25 cellular contexts compared by ENCODE assay signal in the genomic region with DNA sequence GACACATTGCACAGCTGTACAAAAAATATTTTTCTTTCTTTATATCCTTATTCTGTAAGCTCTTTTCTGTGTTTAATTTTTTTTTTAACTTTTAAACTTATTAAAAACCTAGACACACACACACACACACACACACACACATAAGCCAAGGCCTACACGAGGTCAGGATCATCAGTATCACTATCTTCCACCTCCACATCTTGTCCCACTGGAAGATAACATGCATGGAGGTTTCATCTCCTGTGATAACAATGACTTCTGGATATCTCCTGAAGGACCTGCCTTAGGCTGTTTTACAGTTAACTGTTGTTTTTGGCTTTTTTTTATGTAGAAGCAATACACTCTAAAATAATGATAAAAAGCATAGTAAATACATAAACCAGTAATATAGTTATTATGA.
"Had no signal": no experiment of that assay in that cellular context is flagged by ENCODE, and none has a peak within 500 bp of the region (broad histone marks: within the 10 kb centered on the region; RNA-seq: fewer than 3 reads in every experiment).

No MANE protein-coding gene starts in this region.

- H3K9ac ChIP-seq: neural progenitor cell had no signal

- H3K36me3 ChIP-seq: ovary, uterus had no signal

- H3K4me3 ChIP-seq: left lung, lower lobe of right lung, neural progenitor cell, ovary, right atrium auricular region, right lobe of liver, smooth muscle cell, tibial nerve, uterus had no signal

- DNase-seq: hypothalamus; immature natural killer cell; kidney; left colon; left lung; lower lobe of right lung; mammary epithelial cell; naive B cell; natural killer cell; nephron progenitor cell; ovary; right lobe of liver; stimulated activated CD4-positive, alpha-beta T cell treated with anti-CD3 and anti-CD28 coated beads, Interleukin-1b, Interleukin-23, amount 100 ng/mL, for 48 hours; stimulated activated CD4-positive, alpha-beta T cell treated with anti-CD3 and anti-CD28 coated beads, Interleukin-2, amount 100 ng/mL, for 48 hours; stimulated activated CD4-positive, alpha-beta T cell treated with anti-CD3 and anti-CD28 coated beads, Interleukin-4, amount 100 ng/mL, for 4 hours; stimulated activated CD8-positive, alpha-beta memory T cell treated with anti-CD3 and anti-CD28 coated beads, Interleukin-4, amount 100 ng/mL, for 48 hours; stimulated activated naive CD4-positive, alpha-beta T cell treated with Interleukin-2 at 50 U/mL for 16 hours; stimulated activated naive CD8-positive, alpha-beta T cell treated with anti-CD3 and anti-CD28 coated beads, Interleukin-15, amount 100 ng/mL, for 72 hours; substantia nigra; uterus had no signal

- H3K4me1 ChIP-seq: neural progenitor cell, right lobe of liver had no signal

- H3K27me3 ChIP-seq: left lung, neural progenitor cell, neutrophil, ovary, right atrium auricular region, right lobe of liver, tibial nerve, uterus had no signal

- H3K27ac ChIP-seq: left lung, lower lobe of right lung, neural progenitor cell, neutrophil, ovary, right atrium auricular region, right lobe of liver, tibial nerve, uterus had no signal

- H3K4me2 ChIP-seq: neural progenitor cell, smooth muscle cell had no signal
